1 cellular context compared by ENCODE assay signal in genomic region chr4:73735231-73735630, GRCh38.
TF ChIP-seq lines count a peak whose summit lies in the region.

No MANE protein-coding gene starts in this region.

TF ChIP-seq in K562, 482 proteins besides CTCF, POLR2A, EP300 and RAD21 (continued from another document):
- peak; percentile 53 for TF ChIP-seq ZBTB40 (IDR thresholded peaks at IDR 0.05)
- no peak for TF ChIP-seq ZBTB40 (CRISPR knock-in tag; IDR thresholded peaks at IDR 0.05)
- peak; percentile 64; the same call in 1 of the 2 replicates for TF ChIP-seq ZNF589 (CRISPR knock-in tag; IDR thresholded peaks at IDR 0.05; ENCODE audit: low read depth)
- TF ChIP-seq SRSF3 (IDR thresholded peaks at IDR 0.05; ENCODE audit: insufficient read depth, low read length): no peak
- peak; percentile 67; the same call in 1 of the 2 replicates for TF ChIP-seq JUND (IDR thresholded peaks at IDR 0.05; ENCODE audit: borderline replicate concordance, low read depth, low read length)
- TF ChIP-seq JUND (tag; IDR thresholded peaks at IDR 0.05; ENCODE audit: borderline replicate concordance, low read depth, low read length): peak; percentile 72; the same call in 2 of the 3 replicates
- TF ChIP-seq ZNF239 (CRISPR knock-in tag; IDR thresholded peaks at IDR 0.05): no peak
- TF ChIP-seq POLR2H (tag; IDR thresholded peaks at IDR 0.05; ENCODE audit: low read depth): peak; percentile 60; the same call in 1 of the 2 replicates
- 0 out of 2 replicates have a peak, but pooled peaks have one; percentile 56 for TF ChIP-seq FOXJ2 (tag; IDR thresholded peaks at IDR 0.05)
- TF ChIP-seq ZNF184 (CRISPR knock-in tag; IDR thresholded peaks at IDR 0.05): no peak
- TF ChIP-seq JUN (IDR thresholded peaks at IDR 0.05; ENCODE audit: borderline replicate concordance, low read depth, low read length): peak; percentile 72
- TF ChIP-seq JUN (CRISPR knock-in tag; IDR thresholded peaks at IDR 0.05; ENCODE audit: borderline replicate concordance): no peak
- TF ChIP-seq ZNF766 (CRISPR knock-in tag; conservative IDR thresholded peaks at IDR 0.05): 0 out of 2 replicates have a peak, but pooled peaks have one; percentile 36
- peak; percentile 70; the same call in 1 of the 2 replicates for TF ChIP-seq BACH1 (tag; IDR thresholded peaks at IDR 0.05)
- no peak for TF ChIP-seq PBX2 (CRISPR knock-in tag; IDR thresholded peaks at IDR 0.05; ENCODE audit: low read depth)
- TF ChIP-seq PBX2 (tag; conservative IDR thresholded peaks at IDR 0.05; ENCODE audit: low read depth): peak; percentile 66
- TF ChIP-seq ZNF592 (IDR thresholded peaks at IDR 0.05): 0 out of 2 replicates have a peak, but pooled peaks have one; percentile 26
- TF ChIP-seq MAFG (tag; conservative IDR thresholded peaks at IDR 0.05): peak; percentile 89
- peak; percentile 90 for TF ChIP-seq SOX6 (IDR thresholded peaks at IDR 0.05)
- TF ChIP-seq ZFP36 (IDR thresholded peaks at IDR 0.05; ENCODE audit: low read depth, low read length, partially characterized antibody): peak; percentile 17
- peak; percentile 65 for TF ChIP-seq ZNF316 (IDR thresholded peaks at IDR 0.05)
- TF ChIP-seq ATF1 (CRISPR knock-in tag; IDR thresholded peaks at IDR 0.05): no peak
- 0 out of 2 replicates have a peak, but pooled peaks have one; percentile 13 for TF ChIP-seq ATF1 (tag; IDR thresholded peaks at IDR 0.05)
- peak; percentile 88 to 94 for TF ChIP-seq FOXK2 (conservative IDR thresholded peaks at IDR 0.05 in 1 of 2, IDR thresholded peaks at IDR 0.05 in 1 of 2; ENCODE audit: low read depth in 2 of 2)
